ENCODE assay signal across 8 cellular contexts in the genomic region with DNA sequence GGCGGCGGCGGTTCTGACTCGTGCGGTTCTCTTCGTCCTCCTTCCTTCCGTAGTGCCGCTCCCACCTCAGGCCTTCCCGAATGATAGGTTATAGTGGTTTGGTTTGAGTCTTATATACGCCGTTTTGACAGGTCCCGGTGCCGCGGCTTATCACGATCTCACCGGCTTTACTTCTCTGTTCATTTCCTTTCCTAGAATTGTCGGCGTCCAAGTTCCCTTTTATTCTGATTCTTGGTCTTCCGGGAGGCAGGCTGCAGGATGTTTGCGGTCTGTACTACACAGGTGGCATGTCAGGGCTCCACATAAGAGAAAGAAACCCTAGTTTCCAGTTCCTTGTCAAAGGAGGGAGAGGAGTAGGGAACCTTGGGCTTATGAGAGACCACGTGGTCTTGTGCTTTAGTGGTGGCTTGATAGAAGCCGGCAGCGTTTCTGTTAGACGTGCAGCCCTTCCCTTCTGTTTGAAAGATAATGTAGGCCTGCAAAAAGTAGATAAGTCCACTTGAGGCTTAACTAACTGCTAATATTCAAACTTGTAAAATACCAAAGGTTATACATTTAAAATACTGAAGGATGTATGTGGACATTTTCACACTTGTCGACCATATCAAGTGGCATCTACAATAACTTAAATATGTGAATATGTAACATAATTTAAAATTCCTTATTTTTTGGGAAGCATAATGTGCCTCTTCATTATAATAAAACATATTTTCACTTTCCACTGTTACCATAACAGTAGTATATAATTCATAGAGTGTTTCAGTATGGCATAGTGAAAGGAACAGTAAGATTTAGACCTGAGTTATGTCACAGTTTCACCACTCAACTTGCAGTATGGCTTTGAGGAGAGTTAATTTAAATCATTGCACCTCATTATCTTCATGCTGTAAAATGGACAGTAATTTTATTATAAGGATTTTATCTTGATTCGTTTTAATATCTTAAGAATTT. TPM values are rescaled to one million over a fixed set of nuclear protein-coding genes. Genes with fewer than 3 reads are reported as not detected.
DNase-seq lines count a peak whose midpoint lies in the region; ATAC-seq and TF ChIP-seq lines count a peak whose summit lies in the region.

No MANE protein-coding gene starts in this region.

- H3K9me3 Mint-ChIP-seq in activated T-helper 1 cell treated with anti-CD3 and anti-CD28 coated beads, Interleukin-12 subunit alpha, Interleukin-12 subunit beta, Interleukin-2, Interleukin-4 antibody, amounts not matched to agents 30 ng/mL and 10 ng/mL and 1 ng/mL, durations not matched to agents 14 hours and 24 hours and 36 hours = no peaks in the 10 kb centered on the region
- H3K9me3 Mint-ChIP-seq in natural killer cell treated with Interleukin-12 subunit alpha and Interleukin-12 subunit beta and Interleukin-15 and Interleukin-18, amount 100 ng/mL, for 72 hours = no peaks in the 10 kb centered on the region

- peaks cover 9% of the 10 kb centered on the region for H3K36me3 Mint-ChIP-seq in activated T-helper 1 cell treated with anti-CD3 and anti-CD28 coated beads, Interleukin-12 subunit alpha, Interleukin-12 subunit beta, Interleukin-2, Interleukin-4 antibody, amounts not matched to agents 30 ng/mL and 10 ng/mL and 1 ng/mL, durations not matched to agents 14 hours and 24 hours and 36 hours (ENCODE audit: low read depth)
- peaks cover 17% of the 10 kb centered on the region for H3K36me3 Mint-ChIP-seq in natural killer cell treated with Interleukin-12 subunit alpha and Interleukin-12 subunit beta and Interleukin-15 and Interleukin-18, amount 100 ng/mL, for 72 hours

- peak overlapping the region; percentile 96 to 98 for H3K27ac ChIP-seq in testis

- DNase-seq in AML-193 (lab: John Stamatoyannopoulos, UW) (peak; percentile 97 to 98), NOMO-1 treated with dmso at 0.1 percent for 144 hours (lab: John Stamatoyannopoulos, UW; ENCODE audit: unreplicated experiment) (peak; percentile 91), fibroblast of pulmonary artery (ENCODE audit: low read depth) (peak; percentile 47), testis (peak; percentile 64)
- DNase-seq in activated T-helper 1 cell treated with anti-CD3 and anti-CD28 coated beads, Interleukin-12 subunit alpha, Interleukin-12 subunit beta, Interleukin-2, Interleukin-4 antibody, amounts not matched to agents 30 ng/mL and 10 ng/mL and 1 ng/mL, durations not matched to agents 14 hours and 24 hours and 36 hours (ENCODE audit: low spot score) = peak; percentile 64
- peak; percentile 75 for DNase-seq in natural killer cell treated with Interleukin-12 subunit alpha and Interleukin-12 subunit beta and Interleukin-15 and Interleukin-18, amount 100 ng/mL, for 72 hours (ENCODE audit: low spot score)

- 1 to 3% methylated on average over 25 to 26 of the region's 26 CpGs for WGBS in testis, 2 donors

- peaks cover 24% of the 10 kb centered on the region for H3K4me1 ChIP-seq in testis

- ATAC-seq in GM18907 (IDR thresholded peaks at IDR 0.05; ENCODE audit: unreplicated experiment) (peak; percentile 60), HG03139 (IDR thresholded peaks at IDR 0.05; ENCODE audit: unreplicated experiment) (peak; percentile 42)
- ATAC-seq in natural killer cell treated with Interleukin-12 subunit alpha and Interleukin-12 subunit beta and Interleukin-15 and Interleukin-18, amount 100 ng/mL, for 72 hours = peak; percentile 60 to 63

- intact Hi-C loops in activated T-helper 1 cell treated with anti-CD3 and anti-CD28 coated beads, Interleukin-12 subunit alpha, Interleukin-12 subunit beta, Interleukin-2, Interleukin-4 antibody, amounts not matched to agents 30 ng/mL and 10 ng/mL and 1 ng/mL, durations not matched to agents 14 hours and 24 hours and 36 hours (cut with micrococcal nuclease) = loop anchor here (1.0 to 10.0 kb wide), 8 partner anchors 30 to 534 kb away; a partner anchor contains a TSS
- intact Hi-C loops in testis (cut with DNase I; ENCODE audit: low total_unique reads) = no loop called here

- H3K4me3 Mint-ChIP-seq in activated T-helper 1 cell treated with anti-CD3 and anti-CD28 coated beads, Interleukin-12 subunit alpha, Interleukin-12 subunit beta, Interleukin-2, Interleukin-4 antibody, amounts not matched to agents 30 ng/mL and 10 ng/mL and 1 ng/mL, durations not matched to agents 14 hours and 24 hours and 36 hours = peak overlapping the region; percentile 97
- peak overlapping the region; percentile 100 for H3K4me3 Mint-ChIP-seq in natural killer cell treated with Interleukin-12 subunit alpha and Interleukin-12 subunit beta and Interleukin-15 and Interleukin-18, amount 100 ng/mL, for 72 hours

- H3K36me3 ChIP-seq in testis (ENCODE audit: low read depth, missing control alignments) = peaks cover 3% of the 10 kb centered on the region

- peaks cover 74% of the 10 kb centered on the region for H3K4me1 Mint-ChIP-seq in activated T-helper 1 cell treated with anti-CD3 and anti-CD28 coated beads, Interleukin-12 subunit alpha, Interleukin-12 subunit beta, Interleukin-2, Interleukin-4 antibody, amounts not matched to agents 30 ng/mL and 10 ng/mL and 1 ng/mL, durations not matched to agents 14 hours and 24 hours and 36 hours (ENCODE audit: low read depth)
- peaks cover 32 to 49% of the 10 kb centered on the region in 2 donors for H3K4me1 Mint-ChIP-seq in natural killer cell treated with Interleukin-12 subunit alpha and Interleukin-12 subunit beta and Interleukin-15 and Interleukin-18, amount 100 ng/mL, for 72 hours (ENCODE audit: low read depth in 2 of 2)

- TF ChIP-seq CTCF in fibroblast of pulmonary artery (IDR thresholded peaks at IDR 0.05; ENCODE audit: low read length, missing control alignments) (no peak), testis (IDR thresholded peaks at IDR 0.05) (no peak)

- H3K27me3 Mint-ChIP-seq in activated T-helper 1 cell treated with anti-CD3 and anti-CD28 coated beads, Interleukin-12 subunit alpha, Interleukin-12 subunit beta, Interleukin-2, Interleukin-4 antibody, amounts not matched to agents 30 ng/mL and 10 ng/mL and 1 ng/mL, durations not matched to agents 14 hours and 24 hours and 36 hours (ENCODE audit: insufficient read depth) = no peaks in the 10 kb centered on the region
- H3K27me3 Mint-ChIP-seq in natural killer cell treated with Interleukin-12 subunit alpha and Interleukin-12 subunit beta and Interleukin-15 and Interleukin-18, amount 100 ng/mL, for 72 hours = no peaks in the 10 kb centered on the region

- H3K4me3 ChIP-seq in fibroblast of pulmonary artery (replicated peaks; ENCODE audit: low read depth, low read length) (peak overlapping the region; percentile 82), testis (peak overlapping the region; percentile 90 to 100)

- no peaks in the 10 kb centered on the region for H3K9me3 ChIP-seq in testis

- no peaks in the 10 kb centered on the region for H3K27me3 ChIP-seq in testis

- H3K27ac Mint-ChIP-seq in activated T-helper 1 cell treated with anti-CD3 and anti-CD28 coated beads, Interleukin-12 subunit alpha, Interleukin-12 subunit beta, Interleukin-2, Interleukin-4 antibody, amounts not matched to agents 30 ng/mL and 10 ng/mL and 1 ng/mL, durations not matched to agents 14 hours and 24 hours and 36 hours = peak overlapping the region; percentile 99
- H3K27ac Mint-ChIP-seq in natural killer cell treated with Interleukin-12 subunit alpha and Interleukin-12 subunit beta and Interleukin-15 and Interleukin-18, amount 100 ng/mL, for 72 hours = peak overlapping the region; percentile 98 to 99

- TF ChIP-seq POLR2A in testis (IDR thresholded peaks at IDR 0.05) = no peak

RNA-seq across cellular contexts. Expression of a gene that starts 0.8 kb away (rescaled TPM):
- 100 and 110 TPM in 2 replicates for total RNA-seq in activated T-helper 1 cell treated with anti-CD3 and anti-CD28 coated beads, Interleukin-12 subunit alpha, Interleukin-12 subunit beta, Interleukin-2, Interleukin-4 antibody, amounts not matched to agents 30 ng/mL and 10 ng/mL and 1 ng/mL, durations not matched to agents 14 hours and 24 hours and 36 hours
- 100 to 1,000 TPM; 154 to 159 TPM for total RNA-seq in natural killer cell treated with Interleukin-12 subunit alpha and Interleukin-12 subunit beta and Interleukin-15 and Interleukin-18, amount 100 ng/mL, for 72 hours
- 100 to 1,000 TPM; 128 to 146 TPM for total RNA-seq in testis
- 66.1 TPM for polyA plus RNA-seq in testis (ENCODE audit: insufficient read depth, low read depth, low replicate concordance)

Comparison
In these comparisons a context has a peak if more than half of its experiments do, and no peak if none do; other contexts are left out.
1. Peak in every context shown above with its lines: DNase-seq, ATAC-seq, H3K4me3 ChIP-seq and H3K27ac ChIP-seq.
2. DNase-seq: peak in every context shown above with its lines; median percentile 98 in AML-193; 91 in NOMO-1 treated with dmso at 0.1 percent for 144 hours; 75 in natural killer cell treated with Interleukin-12 subunit alpha and Interleukin-12 subunit beta and Interleukin-15 and Interleukin-18, amount 100 ng/mL, for 72 hours; 64 in activated T-helper 1 cell treated with anti-CD3 and anti-CD28 coated beads, Interleukin-12 subunit alpha, Interleukin-12 subunit beta, Interleukin-2, Interleukin-4 antibody, amounts not matched to agents 30 ng/mL and 10 ng/mL and 1 ng/mL, durations not matched to agents 14 hours and 24 hours and 36 hours; 64 in testis; 47 in fibroblast of pulmonary artery.